1 cellular context compared by ENCODE assay signal in genomic region chr11:409600-410471, GRCh38.
A peak's percentile ranks its signal among the peaks of the same experiment; 100 is the strongest.
TF ChIP-seq lines count a peak whose summit lies in the region.

No MANE protein-coding gene starts in this region.

TF ChIP-seq in HepG2, 621 proteins besides CTCF, POLR2A, EP300 and RAD21 (continued from another document and continues in another):
- TF ChIP-seq, protein P1, sequence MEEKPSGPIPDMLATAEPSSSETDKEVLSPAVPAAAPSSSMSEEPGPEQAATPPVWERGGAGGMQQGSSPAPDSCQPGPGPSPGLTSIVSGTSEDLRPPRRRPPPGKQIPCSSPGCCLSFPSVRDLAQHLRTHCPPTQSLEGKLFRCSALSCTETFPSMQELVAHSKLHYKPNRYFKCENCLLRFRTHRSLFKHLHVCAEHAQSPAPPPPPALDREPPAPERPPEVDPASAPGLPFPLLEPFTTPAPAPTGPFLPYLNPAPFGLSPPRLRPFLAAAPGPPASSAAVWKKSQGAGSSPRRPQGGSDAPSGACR (CRISPR knock-in tag; IDR thresholded peaks at IDR 0.05): peak; percentile 61; the same call in 1 of the 2 replicates
- TF ChIP-seq SNRNP70 (IDR thresholded peaks at IDR 0.05; ENCODE audit: low read depth, low read length): no peak
- no peak; the same call in 1 of the 2 replicates for TF ChIP-seq ZSCAN5A (CRISPR knock-in tag; IDR thresholded peaks at IDR 0.05; ENCODE audit: borderline replicate concordance)
- 0 out of 2 replicates have a peak, but pooled peaks have one; percentile 7 for TF ChIP-seq ZNF839 (CRISPR knock-in tag; IDR thresholded peaks at IDR 0.05; ENCODE audit: borderline replicate concordance)
- no peak for TF ChIP-seq RBM22 (optimal IDR thresholded peaks at IDR 0.05; ENCODE audit: low read length)
- peak; percentile 52; the same call in 1 of the 2 replicates for TF ChIP-seq ZNF768 (CRISPR knock-in tag; IDR thresholded peaks at IDR 0.05)
- peak; percentile 67; the same call in 1 of the 2 replicates for TF ChIP-seq EED (CRISPR knock-in tag; IDR thresholded peaks at IDR 0.05)
- TF ChIP-seq, protein P2, sequence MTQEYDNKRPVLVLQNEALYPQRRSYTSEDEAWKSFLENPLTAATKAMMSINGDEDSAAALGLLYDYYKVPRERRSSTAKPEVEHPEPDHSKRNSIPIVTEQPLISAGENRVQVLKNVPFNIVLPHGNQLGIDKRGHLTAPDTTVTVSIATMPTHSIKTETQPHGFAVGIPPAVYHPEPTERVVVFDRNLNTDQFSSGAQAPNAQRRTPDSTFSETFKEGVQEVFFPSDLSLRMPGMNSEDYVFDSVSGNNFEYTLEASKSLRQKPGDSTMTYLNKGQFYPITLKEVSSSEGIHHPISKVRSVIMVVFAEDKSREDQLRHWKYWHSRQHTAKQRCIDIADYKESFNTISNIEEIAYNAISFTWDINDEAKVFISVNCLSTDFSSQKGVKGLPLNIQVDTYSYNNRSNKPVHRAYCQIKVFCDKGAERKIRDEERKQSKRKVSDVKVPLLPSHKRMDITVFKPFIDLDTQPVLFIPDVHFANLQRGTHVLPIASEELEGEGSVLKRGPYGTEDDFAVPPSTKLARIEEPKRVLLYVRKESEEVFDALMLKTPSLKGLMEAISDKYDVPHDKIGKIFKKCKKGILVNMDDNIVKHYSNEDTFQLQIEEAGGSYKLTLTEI (CRISPR knock-in tag; conservative IDR thresholded peaks at IDR 0.05): no peak
- TF ChIP-seq ZFP37 (CRISPR knock-in tag; IDR thresholded peaks at IDR 0.05; ENCODE audit: borderline replicate concordance): peak; percentile 41; the same call in 1 of the 2 replicates
- TF ChIP-seq NR2F1 (CRISPR knock-in tag; IDR thresholded peaks at IDR 0.05): 0 out of 4 replicates have a peak, but pooled peaks of 1 of the 2 experiments have one; percentile 26
- no peak; the same call in 1 of the 2 replicates for TF ChIP-seq ZFP90 (CRISPR knock-in tag; IDR thresholded peaks at IDR 0.05; ENCODE audit: borderline replicate concordance)
- no peak for TF ChIP-seq ZNF496 (CRISPR knock-in tag; IDR thresholded peaks at IDR 0.05; ENCODE audit: insufficient replicate concordance)
- TF ChIP-seq SMAD3 (CRISPR knock-in tag; IDR thresholded peaks at IDR 0.05): no peak
- TF ChIP-seq KLF13 (CRISPR knock-in tag; IDR thresholded peaks at IDR 0.05): no peak
- peak; percentile 16; the same call in 1 of the 2 replicates for TF ChIP-seq LBX2 (CRISPR knock-in tag; IDR thresholded peaks at IDR 0.05; ENCODE audit: borderline replicate concordance)
- TF ChIP-seq, protein P3, sequence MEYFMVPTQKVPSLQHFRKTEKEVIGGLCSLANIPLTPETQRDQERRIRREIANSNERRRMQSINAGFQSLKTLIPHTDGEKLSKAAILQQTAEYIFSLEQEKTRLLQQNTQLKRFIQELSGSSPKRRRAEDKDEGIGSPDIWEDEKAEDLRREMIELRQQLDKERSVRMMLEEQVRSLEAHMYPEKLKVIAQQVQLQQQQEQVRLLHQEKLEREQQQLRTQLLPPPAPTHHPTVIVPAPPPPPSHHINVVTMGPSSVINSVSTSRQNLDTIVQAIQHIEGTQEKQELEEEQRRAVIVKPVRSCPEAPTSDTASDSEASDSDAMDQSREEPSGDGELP (IDR thresholded peaks at IDR 0.05; ENCODE audit: borderline replicate concordance, low read depth): peak; percentile 96
- peak; percentile 24; the same call in 1 of the 2 replicates for TF ChIP-seq BORCS8-MEF2B (CRISPR knock-in tag; IDR thresholded peaks at IDR 0.05)
- TF ChIP-seq BCL3 (CRISPR knock-in tag; IDR thresholded peaks at IDR 0.05): no peak
- no peak for TF ChIP-seq SSRP1 (CRISPR knock-in tag; IDR thresholded peaks at IDR 0.05)
- TF ChIP-seq ZNF558 (CRISPR knock-in tag; IDR thresholded peaks at IDR 0.05; ENCODE audit: borderline replicate concordance): no peak
- TF ChIP-seq CBFB (CRISPR knock-in tag; IDR thresholded peaks at IDR 0.05): no peak
- TF ChIP-seq ZNF7 (CRISPR knock-in tag; IDR thresholded peaks at IDR 0.05): no peak
- TF ChIP-seq TEAD2 (CRISPR knock-in tag; IDR thresholded peaks at IDR 0.05): no peak
- peak; percentile 47; the same call in 1 of the 2 replicates for TF ChIP-seq NCOA1 (CRISPR knock-in tag; IDR thresholded peaks at IDR 0.05)
- TF ChIP-seq SMC3 (IDR thresholded peaks at IDR 0.05; ENCODE audit: low read length): no peak
- no peak for TF ChIP-seq ZFP82 (CRISPR knock-in tag; IDR thresholded peaks at IDR 0.05; ENCODE audit: borderline replicate concordance)
- TF ChIP-seq CREB3 (CRISPR knock-in tag; IDR thresholded peaks at IDR 0.05): no peak
- TF ChIP-seq, protein P4, sequence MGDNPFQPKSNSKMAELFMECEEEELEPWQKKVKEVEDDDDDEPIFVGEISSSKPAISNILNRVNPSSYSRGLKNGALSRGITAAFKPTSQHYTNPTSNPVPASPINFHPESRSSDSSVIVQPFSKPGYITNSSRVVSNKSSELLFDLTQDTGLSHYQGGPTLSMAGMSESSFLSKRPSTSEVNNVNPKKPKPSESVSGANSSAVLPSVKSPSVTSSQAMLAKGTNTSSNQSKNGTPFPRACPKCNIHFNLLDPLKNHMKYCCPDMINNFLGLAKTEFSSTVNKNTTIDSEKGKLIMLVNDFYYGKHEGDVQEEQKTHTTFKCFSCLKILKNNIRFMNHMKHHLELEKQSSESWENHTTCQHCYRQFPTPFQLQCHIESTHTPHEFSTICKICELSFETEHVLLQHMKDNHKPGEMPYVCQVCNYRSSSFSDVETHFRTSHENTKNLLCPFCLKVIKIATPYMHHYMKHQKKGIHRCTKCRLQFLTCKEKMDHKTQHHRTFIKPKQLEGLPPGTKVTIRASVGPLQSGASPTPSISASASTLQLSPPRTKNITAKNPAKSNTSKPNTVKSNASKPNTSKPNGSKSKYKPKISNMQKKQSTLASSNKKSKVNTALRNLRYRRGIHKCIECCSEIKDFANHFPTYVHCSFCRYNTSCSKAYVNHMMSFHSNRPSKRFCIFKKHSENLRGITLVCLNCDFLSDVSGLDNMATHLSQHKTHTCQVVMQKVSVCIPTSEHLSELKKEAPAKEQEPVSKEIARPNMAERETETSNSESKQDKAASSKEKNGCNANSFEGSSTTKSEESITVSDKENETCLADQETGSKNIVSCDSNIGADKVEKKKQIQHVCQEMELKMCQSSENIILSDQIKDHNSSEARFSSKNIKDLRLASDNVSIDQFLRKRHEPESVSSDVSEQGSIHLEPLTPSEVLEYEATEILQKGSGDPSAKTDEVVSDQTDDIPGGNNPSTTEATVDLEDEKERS (CRISPR knock-in tag; IDR thresholded peaks at IDR 0.05): no peak
- TF ChIP-seq KDM5A (IDR thresholded peaks at IDR 0.05; ENCODE audit: borderline replicate concordance, low read length): no peak
- no peak for TF ChIP-seq XBP1 (CRISPR knock-in tag; IDR thresholded peaks at IDR 0.05)
- peak; percentile 37; the same call in 1 of the 2 replicates for TF ChIP-seq GTF3A (CRISPR knock-in tag; conservative IDR thresholded peaks at IDR 0.05)
- no peak for TF ChIP-seq MAFG (CRISPR knock-in tag; IDR thresholded peaks at IDR 0.05)
- TF ChIP-seq ZNF329 (CRISPR knock-in tag; IDR thresholded peaks at IDR 0.05; ENCODE audit: low read depth): 0 out of 2 replicates have a peak, but pooled peaks have one; percentile 24
- TF ChIP-seq, protein P5, sequence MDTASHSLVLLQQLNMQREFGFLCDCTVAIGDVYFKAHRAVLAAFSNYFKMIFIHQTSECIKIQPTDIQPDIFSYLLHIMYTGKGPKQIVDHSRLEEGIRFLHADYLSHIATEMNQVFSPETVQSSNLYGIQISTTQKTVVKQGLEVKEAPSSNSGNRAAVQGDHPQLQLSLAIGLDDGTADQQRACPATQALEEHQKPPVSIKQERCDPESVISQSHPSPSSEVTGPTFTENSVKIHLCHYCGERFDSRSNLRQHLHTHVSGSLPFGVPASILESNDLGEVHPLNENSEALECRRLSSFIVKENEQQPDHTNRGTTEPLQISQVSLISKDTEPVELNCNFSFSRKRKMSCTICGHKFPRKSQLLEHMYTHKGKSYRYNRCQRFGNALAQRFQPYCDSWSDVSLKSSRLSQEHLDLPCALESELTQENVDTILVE (CRISPR knock-in tag; IDR thresholded peaks at IDR 0.05): 0 out of 2 replicates have a peak, but pooled peaks have one; percentile 33
- TF ChIP-seq NONO (IDR thresholded peaks at IDR 0.05): no peak
- TF ChIP-seq NONO (CRISPR knock-in tag; conservative IDR thresholded peaks at IDR 0.05): 0 out of 2 replicates have a peak, but pooled peaks have one; percentile 36
- TF ChIP-seq ZNF597 (CRISPR knock-in tag; IDR thresholded peaks at IDR 0.05): no peak
- no peak for TF ChIP-seq ARID3A (IDR thresholded peaks at IDR 0.05; ENCODE audit: low read depth, low read length)
- TF ChIP-seq ZNF317 (CRISPR knock-in tag; IDR thresholded peaks at IDR 0.05): no peak
- no peak for TF ChIP-seq ATF7 (IDR thresholded peaks at IDR 0.05)
- 0 out of 2 replicates have a peak, but pooled peaks have one; percentile 39 for TF ChIP-seq ATF7 (CRISPR knock-in tag; IDR thresholded peaks at IDR 0.05)
- TF ChIP-seq HMGXB4 (CRISPR knock-in tag; IDR thresholded peaks at IDR 0.05; ENCODE audit: borderline replicate concordance in 1 of 2, low read depth in 1 of 2): peak; percentile 44 to 62; a peak in 1 of 4 replicates
- TF ChIP-seq DBP (CRISPR knock-in tag; IDR thresholded peaks at IDR 0.05; ENCODE audit: not compliant biosample characterization): no peak
- TF ChIP-seq, protein P6, sequence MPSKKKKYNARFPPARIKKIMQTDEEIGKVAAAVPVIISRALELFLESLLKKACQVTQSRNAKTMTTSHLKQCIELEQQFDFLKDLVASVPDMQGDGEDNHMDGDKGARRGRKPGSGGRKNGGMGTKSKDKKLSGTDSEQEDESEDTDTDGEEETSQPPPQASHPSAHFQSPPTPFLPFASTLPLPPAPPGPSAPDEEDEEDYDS (CRISPR knock-in tag; IDR thresholded peaks at IDR 0.05): no peak; the same call in 1 of the 2 replicates
- TF ChIP-seq ZNF766 (CRISPR knock-in tag; IDR thresholded peaks at IDR 0.05; ENCODE audit: borderline replicate concordance): no peak
